15 cellular contexts compared by ENCODE assay signal in the genomic region with DNA sequence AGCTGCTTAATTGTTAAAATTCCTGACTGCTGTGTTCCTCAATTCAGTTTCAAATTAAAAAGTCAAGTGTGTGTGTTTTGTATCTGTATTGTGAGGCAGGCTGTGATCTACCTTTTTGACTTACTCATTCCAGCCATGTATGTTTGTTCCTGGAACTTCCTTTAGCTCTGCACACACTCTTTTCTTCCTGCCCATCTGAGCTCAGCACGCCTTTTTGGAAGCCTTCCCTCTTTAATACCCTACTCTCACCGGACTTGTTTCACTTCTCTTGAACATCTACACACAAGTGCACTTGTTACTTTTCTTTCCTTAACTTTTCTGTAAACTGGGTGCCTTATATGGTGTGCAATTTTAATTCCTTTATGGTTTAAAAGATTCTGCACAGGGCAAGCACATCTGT.
DNase-seq lines count a peak whose midpoint lies in the region; ATAC-seq and TF ChIP-seq lines count a peak whose summit lies in the region.
"Had no signal": no experiment of that assay in that cellular context is flagged by ENCODE, and none has a peak within 500 bp of the region (broad histone marks: within the 10 kb centered on the region; RNA-seq: fewer than 3 reads in every experiment).

No MANE protein-coding gene starts in this region.

- H3K4me1 ChIP-seq in breast epithelium: no peaks in the 10 kb centered on the region
- peaks cover 2 to 37% of the 10 kb centered on the region in 2 donors for H3K4me1 ChIP-seq in ascending aorta
- peaks cover 23% of the 10 kb centered on the region for H3K4me1 ChIP-seq in neural progenitor cell
- H3K4me1 ChIP-seq in aorta (ENCODE audit: control insufficient read depth in 1 of 2, insufficient read depth in 2 of 2, low read length in 2 of 2): peaks cover 6 to 15% of the 10 kb centered on the region in 2 donors
- no peaks in the 10 kb centered on the region; a peak in 2 of 4 replicates for H3K4me1 ChIP-seq in SK-N-SH (ENCODE audit: control insufficient read depth in 1 of 2, insufficient read depth in 2 of 2, low read depth in 1 of 2, low read length in 1 of 2)
- H3K4me1 ChIP-seq: BLaER1 treated with 17β-estradiol and CSF1 and Interleukin-3, amounts not matched to agents 10 nM and 100 nM had no signal

- peaks cover 3% of the 10 kb centered on the region for H3F3A ChIP-seq in neural progenitor cell (ENCODE audit: low read depth)
- H3F3A ChIP-seq in SK-N-SH (replicated peaks; ENCODE audit: insufficient read depth): no peaks in the 10 kb centered on the region

- TF ChIP-seq CTCF in breast epithelium (IDR thresholded peaks at IDR 0.05) (no peak), ascending aorta (IDR thresholded peaks at IDR 0.05) (no peak), neural progenitor cell (IDR thresholded peaks at IDR 0.05) (no peak), SK-N-SH (IDR thresholded peaks at IDR 0.05) (no peak)

- H2AFZ ChIP-seq in neural progenitor cell (replicated peaks) (peak overlapping the region; percentile 17), SK-N-SH (ENCODE audit: low read depth) (no peak overlapping the region)
- H2AFZ ChIP-seq: PC-9 had no signal

- no peaks in the 10 kb centered on the region for H3K36me3 Mint-ChIP-seq in neural progenitor cell
- H3K36me3 Mint-ChIP-seq: IgD-negative memory B cell had no signal

- peak; percentile 13 to 50 for DNase-seq in T47D (ENCODE audit: low read depth in 1 of 2, low spot score in 1 of 2)
- no peak for DNase-seq in breast epithelium (ENCODE audit: low spot score in 2 of 2)
- DNase-seq in ascending aorta (ENCODE audit: low spot score in 2 of 2): no peak
- DNase-seq in neural progenitor cell (ENCODE audit: low spot score): no peak
- DNase-seq in aorta: no peak
- DNase-seq in SK-N-SH: no peak
- DNase-seq in NCI-H146 (lab: John Stamatoyannopoulos, UW): no peak
- DNase-seq: Kasumi-1, NCI-H1105 treated with DMSO at 0.1 percent for 48 hours, NCI-H187, PC-9 had no signal

- peak overlapping the region in 1 of 2 donors; percentile 44 for H3K27ac ChIP-seq in breast epithelium
- H3K27ac ChIP-seq in ascending aorta: peak overlapping the region; percentile 70 to 80
- no peak overlapping the region for H3K27ac ChIP-seq in neural progenitor cell
- H3K27ac ChIP-seq in aorta (ENCODE audit: low read depth in 1 of 2, low read length in 2 of 2): peak overlapping the region; percentile 87 to 94
- no peak overlapping the region for H3K27ac ChIP-seq in SK-N-SH (ENCODE audit: low read depth in 2 of 2, low read length in 1 of 2)
- H3K27ac ChIP-seq: BLaER1 treated with 17β-estradiol and CSF1 and Interleukin-3, amounts not matched to agents 10 nM and 100 nM; PC-9; SJSA1 had no signal

- intact Hi-C loops in breast epithelium (cut with DNase I; ENCODE audit: low total_unique reads) (no loop called here), ascending aorta (cut with DNase I) (loop anchor here (2.0 kb wide), 1 partner anchor 33 kb away; no protein-coding TSS in a partner anchor), aorta (cut with DNase I) (no loop called here)

- H3K9ac ChIP-seq in neural progenitor cell (no peak overlapping the region), SK-N-SH (no peak overlapping the region)
- H3K9ac ChIP-seq: BLaER1 treated with 17β-estradiol and CSF1 and Interleukin-3, amounts not matched to agents 10 nM and 100 nM had no signal

- TF ChIP-seq EP300 in SK-N-SH (IDR thresholded peaks at IDR 0.05; ENCODE audit: borderline replicate concordance in 1 of 2, low read depth in 1 of 2, low read length in 1 of 2): no peak

- no peaks in the 10 kb centered on the region for H3K9me3 ChIP-seq in breast epithelium
- H3K9me3 ChIP-seq in ascending aorta: no peaks in the 10 kb centered on the region
- H3K9me3 ChIP-seq in neural progenitor cell (ENCODE audit: low read depth): no peaks in the 10 kb centered on the region
- no peaks in the 10 kb centered on the region for H3K9me3 ChIP-seq in aorta (ENCODE audit: control insufficient read depth, low read length)
- H3K9me3 ChIP-seq in SK-N-SH: no peaks in the 10 kb centered on the region
- H3K9me3 ChIP-seq: BLaER1 treated with 17β-estradiol and CSF1 and Interleukin-3, amounts not matched to agents 10 nM and 100 nM; SJSA1 had no signal

- H3K4me3 ChIP-seq in breast epithelium (no peak overlapping the region), ascending aorta (peak overlapping the region in 1 of 2 donors; percentile 18), neural progenitor cell (no peak overlapping the region), aorta (ENCODE audit: low read length in 2 of 2) (no peak overlapping the region), SK-N-SH (ENCODE audit: low read depth in 2 of 2, low read length in 1 of 2) (no peak overlapping the region)
- H3K4me3 ChIP-seq: BLaER1 treated with 17β-estradiol and CSF1 and Interleukin-3, amounts not matched to agents 10 nM and 100 nM; PC-9; SJSA1 had no signal

- WGBS in aorta, 2 donors: 4 to 6% methylated on average over 2 of the region's 2 CpGs
- WGBS in SK-N-SH (ENCODE audit: low lambda C conversion rate): 40% methylated on average over 2 of the region's 2 CpGs

- H3K4me1 Mint-ChIP-seq in neural progenitor cell: peaks cover 8% of the 10 kb centered on the region
- H3K4me1 Mint-ChIP-seq: IgD-negative memory B cell had no signal

- TF ChIP-seq POLR2A in breast epithelium (IDR thresholded peaks at IDR 0.05): no peak

- no peak for TF ChIP-seq RAD21 in SK-N-SH (IDR thresholded peaks at IDR 0.05; ENCODE audit: low read length)

- CTCF ChIA-PET in SK-N-SH (lab: Yijun Ruan, JAX): no interaction called here

- H4K20me1 ChIP-seq in neural progenitor cell (ENCODE audit: low read depth) (no peaks in the 10 kb centered on the region), SK-N-SH (ENCODE audit: insufficient read depth) (no peaks in the 10 kb centered on the region)
- H4K20me1 ChIP-seq: BLaER1 treated with 17β-estradiol and CSF1 and Interleukin-3, amounts not matched to agents 10 nM and 100 nM had no signal

- H3K27ac Mint-ChIP-seq in neural progenitor cell: no peak overlapping the region
- H3K27ac Mint-ChIP-seq: IgD-negative memory B cell had no signal

- no peaks in the 10 kb centered on the region for H3K36me3 ChIP-seq in breast epithelium
- no peaks in the 10 kb centered on the region for H3K36me3 ChIP-seq in ascending aorta
- no peaks in the 10 kb centered on the region for H3K36me3 ChIP-seq in neural progenitor cell
- H3K36me3 ChIP-seq in aorta (ENCODE audit: control insufficient read depth in 1 of 2, insufficient read depth in 2 of 2, low read length in 1 of 2): no peaks in the 10 kb centered on the region
- H3K36me3 ChIP-seq in SK-N-SH (replicated peaks in 1 of 2; ENCODE audit: control insufficient read depth in 1 of 2, insufficient read depth in 2 of 2, low read length in 1 of 2): no peaks in the 10 kb centered on the region
- H3K36me3 ChIP-seq: BLaER1 treated with 17β-estradiol and CSF1 and Interleukin-3, amounts not matched to agents 10 nM and 100 nM; SJSA1 had no signal

- POLR2A ChIA-PET in SK-N-SH (lab: Yijun Ruan, JAX): no interaction called here

- H3K9me3 Mint-ChIP-seq in neural progenitor cell: no peaks in the 10 kb centered on the region

- no peaks in the 10 kb centered on the region for H3K9me2 ChIP-seq in SK-N-SH

- in situ Hi-C loops in T47D (cut with HindIII; ENCODE audit: low pct_unique_long_range_greater_than_20kb, low sequenced_read_pairs): no loop called here

- H3K79me2 ChIP-seq in neural progenitor cell (ENCODE audit: low read depth): no peaks in the 10 kb centered on the region
- H3K79me2 ChIP-seq in SK-N-SH (ENCODE audit: insufficient read depth): no peaks in the 10 kb centered on the region

- H3K4me2 ChIP-seq in neural progenitor cell: no peak overlapping the region
- no peak overlapping the region for H3K4me2 ChIP-seq in SK-N-SH
- H3K4me2 ChIP-seq: BLaER1 treated with 17β-estradiol and CSF1 and Interleukin-3, amounts not matched to agents 10 nM and 100 nM; PC-9 had no signal

- no peak for ATAC-seq in aorta (ENCODE audit: low FRiP score)
- no peak for ATAC-seq in GM21360 (IDR thresholded peaks at IDR 0.05; ENCODE audit: unreplicated experiment)

- H3K27me3 ChIP-seq in breast epithelium: no peaks in the 10 kb centered on the region
- H3K27me3 ChIP-seq in ascending aorta: no peaks in the 10 kb centered on the region
- no peaks in the 10 kb centered on the region for H3K27me3 ChIP-seq in neural progenitor cell
- no peaks in the 10 kb centered on the region for H3K27me3 ChIP-seq in aorta (ENCODE audit: control insufficient read depth in 1 of 2, insufficient read depth in 2 of 2, low read length in 1 of 2)
- H3K27me3 ChIP-seq in SK-N-SH (ENCODE audit: insufficient read depth): no peaks in the 10 kb centered on the region
- H3K27me3 ChIP-seq: BLaER1 treated with 17β-estradiol and CSF1 and Interleukin-3, amounts not matched to agents 10 nM and 100 nM; SJSA1 had no signal

- H3K27me3 Mint-ChIP-seq in neural progenitor cell (ENCODE audit: insufficient read depth, low read depth): no peaks in the 10 kb centered on the region

- no peak overlapping the region for H3K4me3 Mint-ChIP-seq in neural progenitor cell
- H3K4me3 Mint-ChIP-seq: IgD-negative memory B cell had no signal

TF ChIP-seq in SK-N-SH, 30 proteins besides CTCF, POLR2A, EP300 and RAD21 (continues in another document):
- no peak for TF ChIP-seq GABPA (IDR thresholded peaks at IDR 0.05; ENCODE audit: low read depth)
- TF ChIP-seq MAX (IDR thresholded peaks at IDR 0.05; ENCODE audit: low read depth): no peak
- TF ChIP-seq RFX5 (IDR thresholded peaks at IDR 0.05; ENCODE audit: low read length): no peak
- TF ChIP-seq YY1 (IDR thresholded peaks at IDR 0.05; ENCODE audit: low read depth): no peak
- TF ChIP-seq SIN3A (IDR thresholded peaks at IDR 0.05; ENCODE audit: borderline replicate concordance, low read depth, low read length): no peak

Comparison
In these comparisons a context has a peak if more than half of its experiments do, and no peak if none do; other contexts are left out.
1. DNase-seq: peak in T47D (2 of 2); none in breast epithelium (0 of 2), ascending aorta (0 of 2), neural progenitor cell (single experiment), aorta (0 of 2), SK-N-SH (single experiment) and NCI-H146 (single experiment).
2. H3K27ac ChIP-seq: peak in ascending aorta (2 of 2) and aorta (2 of 2); none in neural progenitor cell (single experiment) and SK-N-SH (0 of 2).